ENCODE assay signal across 1 cellular context in the genomic region with DNA sequence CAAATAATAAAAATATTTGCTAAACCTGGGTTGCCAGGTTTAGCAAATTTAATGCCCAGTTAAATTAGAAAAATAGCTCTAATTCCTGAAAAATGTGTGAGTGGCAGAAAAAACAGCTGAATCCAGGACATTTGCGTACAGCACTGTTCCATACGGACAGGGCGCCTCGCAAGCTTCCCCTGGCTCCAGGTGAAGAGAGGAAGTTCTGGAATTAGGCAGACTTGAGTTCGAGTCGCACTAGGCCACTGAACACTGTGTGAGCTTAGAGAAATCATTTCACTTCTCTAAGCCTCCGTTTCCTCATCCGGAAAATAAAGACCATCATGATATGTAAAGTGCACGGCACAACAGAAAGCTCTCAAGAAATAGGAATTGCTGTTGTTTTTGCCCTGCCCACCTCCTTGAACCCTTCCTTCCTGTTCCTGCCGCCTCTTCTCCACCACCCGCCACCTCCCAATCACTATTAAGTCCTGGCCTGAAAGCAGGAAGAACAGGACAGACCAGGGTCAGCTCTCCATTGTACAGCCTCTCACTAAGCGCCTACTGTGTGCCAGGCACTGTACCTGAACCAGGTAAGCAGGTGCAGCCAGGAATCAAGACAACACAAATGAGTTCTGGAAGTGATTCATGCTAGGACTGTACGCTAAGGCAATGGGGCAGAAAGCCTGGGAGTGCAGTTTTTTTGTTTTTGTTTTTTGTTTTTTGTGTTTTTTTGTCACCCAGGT.
TF ChIP-seq lines count a peak whose summit lies in the region.

No MANE protein-coding gene starts in this region.

TF ChIP-seq in HepG2, 621 proteins besides CTCF, POLR2A, EP300 and RAD21:
- no peak for TF ChIP-seq ZBTB38 (CRISPR knock-in tag; IDR thresholded peaks at IDR 0.05)
- no peak for TF ChIP-seq ELF4 (CRISPR knock-in tag; IDR thresholded peaks at IDR 0.05; ENCODE audit: borderline replicate concordance)
- no peak for TF ChIP-seq CBX2 (IDR thresholded peaks at IDR 0.05; ENCODE audit: low read depth, low read length)
- no peak for TF ChIP-seq CBX2 (CRISPR knock-in tag; IDR thresholded peaks at IDR 0.05; ENCODE audit: low read depth)
- no peak for TF ChIP-seq KLF6 (CRISPR knock-in tag; IDR thresholded peaks at IDR 0.05)
- peak; percentile 80; the same call in 1 of the 2 replicates for TF ChIP-seq ZKSCAN1 (IDR thresholded peaks at IDR 0.05; ENCODE audit: low read length)
- no peak for TF ChIP-seq SRSF9 (IDR thresholded peaks at IDR 0.05; ENCODE audit: borderline replicate concordance, insufficient read depth, low read depth, low read length, poor library complexity, severe bottlenecking)
- no peak for TF ChIP-seq ZNF34 (CRISPR knock-in tag; IDR thresholded peaks at IDR 0.05; ENCODE audit: borderline replicate concordance)
- TF ChIP-seq ZNF619 (CRISPR knock-in tag; IDR thresholded peaks at IDR 0.05), result no peak
- no peak for TF ChIP-seq ZFYVE20 (CRISPR knock-in tag; IDR thresholded peaks at IDR 0.05; ENCODE audit: borderline replicate concordance, low read depth)
- TF ChIP-seq REPIN1 (CRISPR knock-in tag; IDR thresholded peaks at IDR 0.05; ENCODE audit: borderline replicate concordance, low read depth), result no peak
- no peak for TF ChIP-seq U2AF2 (IDR thresholded peaks at IDR 0.05; ENCODE audit: low read depth, low read length)
- TF ChIP-seq, protein P1, sequence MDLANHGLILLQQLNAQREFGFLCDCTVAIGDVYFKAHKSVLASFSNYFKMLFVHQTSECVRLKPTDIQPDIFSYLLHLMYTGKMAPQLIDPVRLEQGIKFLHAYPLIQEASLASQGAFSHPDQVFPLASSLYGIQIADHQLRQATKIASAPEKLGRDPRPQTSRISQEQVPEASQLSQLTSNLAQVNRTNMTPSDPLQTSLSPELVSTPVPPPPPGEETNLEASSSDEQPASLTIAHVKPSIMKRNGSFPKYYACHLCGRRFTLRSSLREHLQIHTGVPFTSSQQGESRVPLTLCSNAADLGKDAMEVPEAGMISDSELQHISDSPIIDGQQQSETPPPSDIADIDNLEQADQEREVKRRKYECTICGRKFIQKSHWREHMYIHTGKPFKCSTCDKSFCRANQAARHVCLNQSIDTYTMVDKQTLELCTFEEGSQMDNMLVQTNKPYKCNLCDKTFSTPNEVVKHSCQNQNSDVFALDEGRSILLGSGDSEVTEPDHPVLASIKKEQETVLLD (CRISPR knock-in tag; IDR thresholded peaks at IDR 0.05; ENCODE audit: low read depth), result no peak
- 0 out of 2 replicates have a peak, but pooled peaks have one; percentile 22 for TF ChIP-seq ZNF605 (CRISPR knock-in tag; IDR thresholded peaks at IDR 0.05)
